1 cellular context compared by ENCODE assay signal in genomic region chr3:58036287-58037032, GRCh38.
TF ChIP-seq lines count a peak whose summit lies in the region.

No MANE protein-coding gene starts in this region.

TF ChIP-seq in H1, 55 proteins besides CTCF, POLR2A, EP300 and RAD21:
- TF ChIP-seq SAP30 (IDR thresholded peaks at IDR 0.05; ENCODE audit: insufficient read depth, insufficient replicate concordance, low read length) (no peak), SP4 (IDR thresholded peaks at IDR 0.05; ENCODE audit: low read length) (no peak), SRF (IDR thresholded peaks at IDR 0.05; ENCODE audit: low read depth, low read length) (no peak), CREB1 (IDR thresholded peaks at IDR 0.05) (peak; percentile 72), POU5F1 (IDR thresholded peaks at IDR 0.05; ENCODE audit: low read depth, low read length) (no peak), TEAD4 (IDR thresholded peaks at IDR 0.05; ENCODE audit: low read depth, low read length) (no peak), TAF1 (IDR thresholded peaks at IDR 0.05; ENCODE audit: low read depth, low read length) (no peak), BACH1 (IDR thresholded peaks at IDR 0.05; ENCODE audit: low read length) (no peak), CHD7 (IDR thresholded peaks at IDR 0.05; ENCODE audit: insufficient replicate concordance, low read length) (no peak), SIRT6 (IDR thresholded peaks at IDR 0.05; ENCODE audit: low read length) (no peak), BCL11A (IDR thresholded peaks at IDR 0.05; ENCODE audit: low read depth in 2 of 2, low read length in 2 of 2) (no peak), ASH2L (IDR thresholded peaks at IDR 0.05; ENCODE audit: low read length) (peak; percentile 47), GTF2F1 (IDR thresholded peaks at IDR 0.05; ENCODE audit: borderline replicate concordance, low read depth, low read length) (no peak), SIX5 (IDR thresholded peaks at IDR 0.05; ENCODE audit: low read depth, low read length) (no peak), MAFK (IDR thresholded peaks at IDR 0.05; ENCODE audit: low read depth, low read length) (no peak)
- TF ChIP-seq, protein P1, sequence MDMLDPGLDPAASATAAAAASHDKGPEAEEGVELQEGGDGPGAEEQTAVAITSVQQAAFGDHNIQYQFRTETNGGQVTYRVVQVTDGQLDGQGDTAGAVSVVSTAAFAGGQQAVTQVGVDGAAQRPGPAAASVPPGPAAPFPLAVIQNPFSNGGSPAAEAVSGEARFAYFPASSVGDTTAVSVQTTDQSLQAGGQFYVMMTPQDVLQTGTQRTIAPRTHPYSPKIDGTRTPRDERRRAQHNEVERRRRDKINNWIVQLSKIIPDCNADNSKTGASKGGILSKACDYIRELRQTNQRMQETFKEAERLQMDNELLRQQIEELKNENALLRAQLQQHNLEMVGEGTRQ (IDR thresholded peaks at IDR 0.05; ENCODE audit: low read length): no peak
